In genomic region chr4:39446842-39447573, GRCh38 we compare ENCODE assay signal across 1 cellular context.
TF ChIP-seq lines count a peak whose summit lies in the region.

No MANE protein-coding gene starts in this region.

TF ChIP-seq in H1, 55 proteins besides CTCF, POLR2A, EP300 and RAD21 (continued from another document):
- TF ChIP-seq CBX5 (IDR thresholded peaks at IDR 0.05; ENCODE audit: low read depth, low read length) (no peak), CHD2 (IDR thresholded peaks at IDR 0.05; ENCODE audit: low read length) (0 out of 2 replicates have a peak, but pooled peaks have one; percentile 3), KDM5A (IDR thresholded peaks at IDR 0.05; ENCODE audit: low read length) (no peak), JUN (IDR thresholded peaks at IDR 0.05; ENCODE audit: low read depth, low read length) (no peak), BACH1 (IDR thresholded peaks at IDR 0.05; ENCODE audit: low read length) (no peak; the same call in 1 of the 2 replicates), HDAC6 (IDR thresholded peaks at IDR 0.05; ENCODE audit: low read depth, low read length) (no peak), E2F6 (IDR thresholded peaks at IDR 0.05) (peak; percentile 66), SIRT6 (IDR thresholded peaks at IDR 0.05; ENCODE audit: low read length) (no peak), CEBPB (IDR thresholded peaks at IDR 0.05; ENCODE audit: low read depth, low read length) (no peak), TAF7 (optimal IDR thresholded peaks at IDR 0.05; ENCODE audit: borderline replicate concordance, low read depth, low read length) (no peak), RFX5 (IDR thresholded peaks at IDR 0.05; ENCODE audit: borderline replicate concordance, low read depth, low read length) (0 out of 2 replicates have a peak, but pooled peaks have one; percentile 28), MAX (IDR thresholded peaks at IDR 0.05) (peak; percentile 88), TAF1 (IDR thresholded peaks at IDR 0.05; ENCODE audit: low read depth, low read length) (peak; percentile 48; the same call in 1 of the 2 replicates), POLR2AphosphoS5 (IDR thresholded peaks at IDR 0.05; ENCODE audit: low read depth, low read length) (peak; percentile 25), SIN3A (conservative IDR thresholded peaks at IDR 0.05 in 1 of 2, IDR thresholded peaks at IDR 0.05 in 1 of 2; ENCODE audit: low read depth in 1 of 2, low read length in 2 of 2) (peak; percentile 79 to 81; a peak in 3 of 4 replicates), CREB1 (IDR thresholded peaks at IDR 0.05) (peak; percentile 86), YY1 (IDR thresholded peaks at IDR 0.05; ENCODE audit: low read depth, low read length) (peak; percentile 45; the same call in 1 of the 2 replicates), JUND (IDR thresholded peaks at IDR 0.05; ENCODE audit: low read length) (no peak), KDM4A (IDR thresholded peaks at IDR 0.05; ENCODE audit: low read depth, low read length, severe bottlenecking) (peak; percentile 76), SIX5 (IDR thresholded peaks at IDR 0.05; ENCODE audit: low read depth, low read length) (no peak), ASH2L (IDR thresholded peaks at IDR 0.05; ENCODE audit: low read length) (peak; percentile 40), SP4 (IDR thresholded peaks at IDR 0.05; ENCODE audit: low read length) (no peak; the same call in 1 of the 2 replicates), EZH2 (IDR thresholded peaks at IDR 0.05; ENCODE audit: low read depth, low read length, severe bottlenecking) (no peak), PHF8 (conservative IDR thresholded peaks at IDR 0.05; ENCODE audit: low read depth, low read length) (peak; percentile 26; the same call in 1 of the 2 replicates), BRCA1 (IDR thresholded peaks at IDR 0.05; ENCODE audit: low read depth, low read length) (no peak), RBBP5 (IDR thresholded peaks at IDR 0.05; ENCODE audit: borderline replicate concordance, low read depth, low read length) (peak; percentile 85; the same call in 1 of the 2 replicates)
